In the genomic region with DNA sequence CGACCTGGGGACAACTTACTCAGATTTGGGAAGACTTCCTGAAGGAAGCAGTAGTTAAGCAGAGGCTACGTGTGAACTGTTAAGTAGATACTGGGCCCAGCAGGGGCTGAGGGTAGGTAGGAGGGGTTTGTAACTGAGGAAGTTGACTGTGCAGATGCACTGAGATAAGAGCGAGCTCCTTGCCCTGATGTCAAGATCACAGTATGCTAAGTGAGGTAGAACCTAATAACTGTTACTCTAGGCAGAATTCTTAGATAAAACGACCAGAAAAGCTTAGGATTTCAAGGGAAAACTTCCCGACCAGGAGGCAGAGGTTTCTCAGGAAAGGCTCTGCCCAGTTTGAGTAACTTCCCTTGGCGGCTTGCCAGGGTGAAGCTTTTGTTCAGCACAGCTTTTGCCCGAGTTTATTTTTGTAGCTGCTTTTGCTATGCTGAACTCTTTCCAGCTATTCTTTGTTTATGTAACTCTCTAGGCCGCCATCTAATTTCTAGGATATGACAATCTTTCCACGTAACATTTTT, we compare ENCODE assay signal across 8 cellular contexts.
DNase-seq lines count a peak whose midpoint lies in the region; ATAC-seq and TF ChIP-seq lines count a peak whose summit lies in the region.

No MANE protein-coding gene starts in this region.

- no peaks in the 10 kb centered on the region for H3K27me3 ChIP-seq in right atrium auricular region

- no peaks in the 10 kb centered on the region for H3K9me3 ChIP-seq in right atrium auricular region

- peaks cover 0 to 8% of the 10 kb centered on the region in 2 donors for H3K4me1 ChIP-seq in right atrium auricular region

- ATAC-seq in activated CD4-positive, alpha-beta T cell treated with anti-CD3 and anti-CD28 coated beads for 36 hours, result peak; percentile 66

- H3K9me3 Mint-ChIP-seq in activated CD4-positive, alpha-beta T cell treated with anti-CD3 and anti-CD28 coated beads for 36 hours (ENCODE audit: low read depth), result no peaks in the 10 kb centered on the region

- peaks cover 14% of the 10 kb centered on the region for H3K4me1 Mint-ChIP-seq in activated CD4-positive, alpha-beta T cell treated with anti-CD3 and anti-CD28 coated beads for 36 hours

- intact Hi-C loops in activated CD4-positive, alpha-beta T cell treated with anti-CD3 and anti-CD28 coated beads for 36 hours (cut with DNase I, micrococcal nuclease), result no loop called here

- no peak overlapping the region for H3K4me3 ChIP-seq in right atrium auricular region

- POLR2A ChIA-PET in activated CD4-positive, alpha-beta T cell treated with anti-CD3 and anti-CD28 coated beads for 36 hours (lab: Charles Lee), result no interaction called here

- CTCF ChIA-PET in activated CD4-positive, alpha-beta T cell treated with anti-CD3 and anti-CD28 coated beads for 36 hours (lab: Charles Lee), result interaction anchor here (0.5 to 1.1 kb wide), 2 partner anchors 20 to 778 kb away, joined by 3 read pairs; no protein-coding TSS in a partner anchor

- peak; percentile 25 for DNase-seq in activated CD4-positive, alpha-beta T cell treated with anti-CD3 and anti-CD28 coated beads for 36 hours
- no peak for DNase-seq in activated CD4-positive, alpha-beta T cell treated with anti-CD3 and anti-CD28 coated beads, Interleukin-2, amount 50 U/mL, for 1 hour
- DNase-seq in NCI-H2171 (lab: John Stamatoyannopoulos, UW) (peak; percentile 54), amniotic epithelial cell (ENCODE audit: low read depth) (peak; percentile 75), right atrium auricular region (ENCODE audit: low spot score) (peak; percentile 82), putamen (ENCODE audit: low spot score) (peak; percentile 56), NCI-H2107 (lab: John Stamatoyannopoulos, UW) (no peak)
- DNase-seq in activated CD4-positive, alpha-beta T cell treated with anti-CD3 and anti-CD28 coated beads for 1 hour, result no peak

- H3K36me3 Mint-ChIP-seq in activated CD4-positive, alpha-beta T cell treated with anti-CD3 and anti-CD28 coated beads for 36 hours (ENCODE audit: low read depth), result no peaks in the 10 kb centered on the region

- H3K27me3 Mint-ChIP-seq in activated CD4-positive, alpha-beta T cell treated with anti-CD3 and anti-CD28 coated beads for 36 hours, result no peaks in the 10 kb centered on the region

- no peaks in the 10 kb centered on the region for H3K36me3 ChIP-seq in right atrium auricular region

- no peak for TF ChIP-seq CTCF in right atrium auricular region (IDR thresholded peaks at IDR 0.05)

- peak overlapping the region; percentile 41 to 46 for H3K27ac ChIP-seq in right atrium auricular region

- no peak overlapping the region for H3K27ac Mint-ChIP-seq in activated CD4-positive, alpha-beta T cell treated with anti-CD3 and anti-CD28 coated beads for 36 hours

- no peak overlapping the region for H3K4me3 Mint-ChIP-seq in activated CD4-positive, alpha-beta T cell treated with anti-CD3 and anti-CD28 coated beads for 36 hours

Comparison
In these comparisons a context has a peak if more than half of its experiments do, and no peak if none do; other contexts are left out.
1. DNase-seq: peak in activated CD4-positive, alpha-beta T cell treated with anti-CD3 and anti-CD28 coated beads for 36 hours (single experiment), NCI-H2171 (single experiment), amniotic epithelial cell (single experiment), right atrium auricular region (single experiment) and putamen (single experiment); none in activated CD4-positive, alpha-beta T cell treated with anti-CD3 and anti-CD28 coated beads, Interleukin-2, amount 50 U/mL, for 1 hour (single experiment), NCI-H2107 (single experiment) and activated CD4-positive, alpha-beta T cell treated with anti-CD3 and anti-CD28 coated beads for 1 hour (single experiment).